In the genomic region with DNA sequence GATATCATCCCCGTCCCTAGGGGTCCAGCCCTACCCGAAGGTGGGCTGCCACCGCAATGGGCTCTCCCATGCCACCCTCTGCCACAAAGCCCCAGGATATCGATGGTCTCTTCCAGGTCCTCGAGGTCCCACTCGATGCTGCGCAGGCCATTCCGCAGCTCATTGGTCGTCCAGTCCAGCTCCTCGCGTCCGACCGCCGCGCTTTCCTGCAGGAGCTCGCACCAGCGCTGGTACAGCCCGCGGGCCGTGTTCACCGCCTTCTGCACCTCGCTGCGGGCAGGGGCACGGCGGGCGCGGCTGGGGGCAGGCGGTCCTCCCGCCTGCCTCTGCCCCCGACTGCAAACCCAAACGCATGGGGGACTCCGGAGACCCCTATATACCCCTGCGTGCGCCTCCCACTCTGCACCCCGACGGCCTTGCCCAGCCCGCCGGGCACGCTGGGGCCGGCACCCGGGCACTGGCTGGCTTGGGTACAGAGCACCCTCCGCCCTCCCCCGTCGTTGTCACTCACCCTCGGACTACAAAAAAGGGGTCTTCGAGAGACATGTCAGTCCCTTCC, we compare ENCODE assay signal across 8 cellular contexts. TPM values are rescaled to one million over a fixed set of nuclear protein-coding genes. Genes with fewer than 3 reads are reported as not detected.
A peak's percentile ranks its signal among the peaks of the same experiment; 100 is the strongest.
DNase-seq lines count a peak whose midpoint lies in the region; ATAC-seq, FAIRE-seq and TF ChIP-seq lines count a peak whose summit lies in the region.

No MANE protein-coding gene starts in this region.

- peaks cover 17% of the 10 kb centered on the region for H4K20me1 ChIP-seq in PC-3 (ENCODE audit: low read length)

- no peak for FAIRE-seq in bronchial epithelial cell (lab: Jason Lieb, UNC)

- H3K9me2 ChIP-seq in PC-3 (replicated peaks; ENCODE audit: low read length) = no peaks in the 10 kb centered on the region

- H2AFZ ChIP-seq in PC-3 (ENCODE audit: low read length) = peak overlapping the region; percentile 80

- peaks cover 3% of the 10 kb centered on the region for H3F3A ChIP-seq in PC-3 (ENCODE audit: low read length, unreplicated experiment)

- H3K9ac ChIP-seq in PC-3 (ENCODE audit: low read length) = peak overlapping the region; percentile 90
- peak overlapping the region; percentile 60 to 100 for H3K9ac ChIP-seq in stomach smooth muscle (ENCODE audit: low read length in 2 of 2)

- peak overlapping the region; percentile 94 for H3K4me3 ChIP-seq in H7 (ENCODE audit: insufficient read depth, low read depth, low read length)
- H3K4me3 ChIP-seq in PC-3 (ENCODE audit: low read length) = peak overlapping the region; percentile 83
- H3K4me3 ChIP-seq in bronchial epithelial cell (ENCODE audit: low read depth, low read length) = peak overlapping the region; percentile 66
- H3K4me3 ChIP-seq in left lung = peak overlapping the region; percentile 85 to 100
- peak overlapping the region; percentile 97 to 98 for H3K4me3 ChIP-seq in stomach smooth muscle (ENCODE audit: low read length in 2 of 2)

- H3K4me2 ChIP-seq in PC-3 (ENCODE audit: low read length) = peak overlapping the region; percentile 98

- intact Hi-C loops in PC-3 (cut with micrococcal nuclease) (loop anchor here (1.0 to 5.0 kb wide), 2 partner anchors 32 to 47 kb away; partner anchors contain the start of gene LYL1), left lung (cut with DNase I) (no loop called here)

- ATAC-seq in PC-3 (peak; percentile 2; the same call in 1 of the 2 replicates), left lung (peak; percentile 3), GM18505 (IDR thresholded peaks at IDR 0.05; ENCODE audit: unreplicated experiment) (no peak)

- TF ChIP-seq POLR2A in GM18505 (IDR thresholded peaks at IDR 0.05; ENCODE audit: borderline replicate concordance, extremely low read depth, insufficient read depth, insufficient read length) = no peak

- H3K27me3 ChIP-seq in H7 (ENCODE audit: control insufficient read depth, insufficient read depth, low read length) (no peaks in the 10 kb centered on the region), PC-3 (ENCODE audit: low read length) (no peaks in the 10 kb centered on the region), bronchial epithelial cell (ENCODE audit: control insufficient read depth, insufficient read depth, low read length) (no peaks in the 10 kb centered on the region), left lung (no peaks in the 10 kb centered on the region), stomach smooth muscle (ENCODE audit: control insufficient read depth in 1 of 2, insufficient read depth in 2 of 2, low read length in 2 of 2) (no peaks in the 10 kb centered on the region)

- H3K4me1 ChIP-seq in PC-3 (ENCODE audit: insufficient read depth, low read length) (peaks cover 6% of the 10 kb centered on the region; the same call in 1 of the 2 replicates), left lung (peaks cover 4 to 43% of the 10 kb centered on the region in 2 donors), stomach smooth muscle (ENCODE audit: control insufficient read depth, insufficient read depth, low read length) (peaks cover 26% of the 10 kb centered on the region)

- H3K36me3 ChIP-seq in H7 (replicated peaks; ENCODE audit: control insufficient read depth, insufficient read depth, low read length) (peaks cover 3% of the 10 kb centered on the region), PC-3 (ENCODE audit: low read depth, low read length) (peaks cover 17% of the 10 kb centered on the region), bronchial epithelial cell (ENCODE audit: control insufficient read depth, insufficient read depth, low read length) (peaks cover 11% of the 10 kb centered on the region), left lung (peaks cover 0 to 9% of the 10 kb centered on the region in 2 donors), stomach smooth muscle (ENCODE audit: control insufficient read depth in 2 of 2, insufficient read depth in 2 of 2, low read length in 2 of 2) (peaks cover 2 to 4% of the 10 kb centered on the region in 2 donors)

- CTCF ChIA-PET in PC-3 (lab: Charles Lee) = interaction anchor here (0.5 to 0.9 kb wide), 3 partner anchors 13 to 172 kb away, joined by 3 to 9 read pairs (median 3); no protein-coding TSS in a partner anchor

- H3K27ac ChIP-seq in PC-3 (ENCODE audit: low read length) = peak overlapping the region; percentile 29
- peak overlapping the region; percentile 96 to 97 for H3K27ac ChIP-seq in left lung
- peak overlapping the region; percentile 100 for H3K27ac ChIP-seq in stomach smooth muscle (ENCODE audit: low read length)

- BruUV-seq in PC-3 (replicated peaks; lab: Mats Ljungman, UMichigan) = no TSS peak

- no peaks in the 10 kb centered on the region for H3K9me3 ChIP-seq in PC-3 (ENCODE audit: low read length)
- no peaks in the 10 kb centered on the region for H3K9me3 ChIP-seq in left lung
- no peaks in the 10 kb centered on the region for H3K9me3 ChIP-seq in stomach smooth muscle (ENCODE audit: control insufficient read depth in 2 of 2, low read length in 2 of 2)

- DNase-seq in COLO668 (lab: John Stamatoyannopoulos, UW; ENCODE audit: unreplicated experiment) (peak; percentile 66), H7 (no peak), PC-3 (peak; percentile 48), bronchial epithelial cell (ENCODE audit: low read depth) (no peak), left lung (peak; percentile 65 to 92)
- no peak for DNase-seq in activated effector memory CD4-positive, alpha-beta T cell treated with anti-CD3 and anti-CD28 coated beads, Interleukin-2, amount 50 U/mL, for 16 hours

- TF ChIP-seq CTCF in PC-3 (conservative IDR thresholded peaks at IDR 0.05; ENCODE audit: low read depth, low read length) (no peak), bronchial epithelial cell (IDR thresholded peaks at IDR 0.05; ENCODE audit: insufficient read depth, low read length, severe bottlenecking) (no peak), left lung (IDR thresholded peaks at IDR 0.05) (no peak)

- POLR2A ChIA-PET in PC-3 (lab: Charles Lee; ENCODE audit: unreplicated experiment) = interaction anchor here (0.6 kb wide), 3 partner anchors 32 to 217 kb away, joined by 3 to 13 read pairs (median 3); partner anchors contain the start of gene NACC1

- peaks cover 57% of the 10 kb centered on the region for H3K79me2 ChIP-seq in PC-3 (ENCODE audit: low read length)

RNA-seq across cellular contexts. Expression of gene STX10, which starts 0.5 kb away (rescaled TPM):
- total RNA-seq in H7 (2014; rRNA removed; shearing (Covaris generic)) = 60.1 and 60.7 TPM in 2 replicates
- 179 and 243 TPM in 2 replicates for total RNA-seq in PC-3 (2014; rRNA removed)
- total RNA-seq in bronchial epithelial cell = 68.4 and 75.3 TPM in 2 replicates
- 10 to 100 TPM; 64.0 to 94.8 TPM for total RNA-seq in left lung

RNA-seq across cellular contexts. Expression of gene IER2, which starts 0.5 kb away (rescaled TPM):
- 34.5 and 56.4 TPM in 2 replicates for total RNA-seq in H7 (2014; rRNA removed; shearing (Covaris generic))
- total RNA-seq in PC-3 (2014; rRNA removed) = 155 and 191 TPM in 2 replicates
- 32.1 and 35.2 TPM in 2 replicates for total RNA-seq in bronchial epithelial cell
- total RNA-seq in left lung = 10 to 100 TPM; 70.1 to 99.4 TPM

RNA-seq across cellular contexts. Expression of gene NACC1, which starts 31.6 kb away (rescaled TPM):
- total RNA-seq in H7 (2014; rRNA removed; shearing (Covaris generic)) = 254 and 292 TPM in 2 replicates
- 266 and 337 TPM in 2 replicates for total RNA-seq in PC-3 (2014; rRNA removed)
- total RNA-seq in bronchial epithelial cell = 20.3 and 46.6 TPM in 2 replicates
- total RNA-seq in left lung = 10 to 100 TPM; 65.1 to 92.5 TPM

RNA-seq across cellular contexts. Expression of gene TRMT1, which starts 33.2 kb away (rescaled TPM):
- 81.5 and 89.1 TPM in 2 replicates for total RNA-seq in H7 (2014; rRNA removed; shearing (Covaris generic))
- total RNA-seq in PC-3 (2014; rRNA removed) = 91.8 and 117 TPM in 2 replicates
- total RNA-seq in bronchial epithelial cell = 28.0 and 40.5 TPM in 2 replicates
- total RNA-seq in left lung = 10 to 100 TPM; 24.2 to 46.2 TPM

RNA-seq across cellular contexts. Expression of gene LYL1, which starts 47.0 kb away (rescaled TPM):
- 1.5 and 1.7 TPM in 2 replicates for total RNA-seq in H7 (2014; rRNA removed; shearing (Covaris generic))
- total RNA-seq in PC-3 (2014; rRNA removed) (3.3 and 12.0 TPM in 2 replicates), bronchial epithelial cell (0.51 and 1.3 TPM in 2 replicates), left lung (10 to 100 TPM; 15.4 to 32.9 TPM)

Comparison
In these comparisons a context has a peak if more than half of its experiments do, and no peak if none do; other contexts are left out.
1. DNase-seq: peak in COLO668 (single experiment), PC-3 (single experiment) and left lung (2 of 2); none in H7 (single experiment), bronchial epithelial cell (single experiment) and activated effector memory CD4-positive, alpha-beta T cell treated with anti-CD3 and anti-CD28 coated beads, Interleukin-2, amount 50 U/mL, for 16 hours (single experiment).
2. H3K27ac ChIP-seq: peak in every context shown above with its lines; median percentile 100 in stomach smooth muscle; 96 in left lung; 29 in PC-3.
3. Peak in every context shown above with its lines, with median percentiles within 50 percentile points of each other: H3K4me3 ChIP-seq.